8 cellular contexts compared by ENCODE assay signal in the genomic region with DNA sequence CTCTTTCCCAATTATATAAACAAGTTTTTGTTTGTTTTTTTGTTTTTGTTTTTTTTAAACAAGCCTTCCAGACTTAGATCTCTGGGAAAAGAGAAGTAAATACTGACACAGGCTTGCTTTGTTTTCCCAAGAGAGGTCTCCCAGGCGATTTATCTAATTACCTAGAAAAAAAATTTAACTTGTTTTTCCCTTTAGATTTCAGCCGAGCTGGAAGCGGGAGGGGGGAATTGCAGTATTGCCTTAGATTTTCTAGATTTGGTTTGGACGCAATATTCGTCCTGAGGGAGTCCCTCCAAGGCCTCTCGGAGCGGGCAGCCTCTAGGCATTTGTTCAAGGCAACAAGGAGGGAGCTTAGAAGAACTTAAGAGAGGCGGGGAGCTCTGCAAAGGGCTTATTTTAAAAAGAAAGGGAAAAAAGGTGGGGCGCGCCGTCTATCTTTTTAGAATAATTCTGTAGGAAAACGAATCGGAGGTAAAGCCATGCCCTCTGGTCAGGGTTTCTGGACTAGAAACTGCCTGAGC. TPM values are rescaled to one million over a fixed set of nuclear protein-coding genes. Genes with fewer than 3 reads are reported as not detected.
A peak's percentile ranks its signal among the peaks of the same experiment; 100 is the strongest.
DNase-seq lines count a peak whose midpoint lies in the region; ATAC-seq and TF ChIP-seq lines count a peak whose summit lies in the region.

No MANE protein-coding gene starts in this region.

- H3K9ac ChIP-seq in GM23248 = peak overlapping the region; percentile 96

- H3K27me3 ChIP-seq in GM23248 (replicated peaks; ENCODE audit: insufficient read depth) = no peaks in the 10 kb centered on the region
- no peaks in the 10 kb centered on the region for H3K27me3 ChIP-seq in foreskin keratinocyte

- no peaks in the 10 kb centered on the region for H3K36me3 ChIP-seq in GM23248 (ENCODE audit: low read depth)

- H3K27ac Mint-ChIP-seq in T-cell = peak overlapping the region; percentile 91 to 95

- in situ Hi-C loops in GM23248 (cut with MboI) = no loop called here

- ATAC-seq in T-cell (replicated peaks in 1 of 4) (peak; percentile 22 to 42 (median 33)), foreskin keratinocyte (peak; percentile 21), sciatic nerve (peak; percentile 61)

- TF ChIP-seq CTCF in C4-2B (conservative IDR thresholded peaks at IDR 0.05) (no peak), foreskin keratinocyte (conservative IDR thresholded peaks at IDR 0.05) (no peak), lower leg skin (IDR thresholded peaks at IDR 0.05) (no peak)

- H3K27ac ChIP-seq in C4-2B = peak overlapping the region; percentile 78
- peak overlapping the region; percentile 85 for H3K27ac ChIP-seq in GM23248
- H3K27ac ChIP-seq in foreskin keratinocyte = peak overlapping the region; percentile 72

- DNase-seq in GM23248 (no peak), T-cell (no peak), foreskin keratinocyte (no peak), sciatic nerve (ENCODE audit: low spot score) (no peak), dedifferentiated amniotic fluid mesenchymal stem cell (ENCODE audit: extremely low spot score) (no peak), lower leg skin (ENCODE audit: low spot score in 2 of 2) (no peak)
- no peak for DNase-seq in activated CD4-positive, alpha-beta T cell treated with anti-CD3 and anti-CD28 coated beads, Interleukin-2, amount 50 U/mL, for 1 hour

- H3K4me1 Mint-ChIP-seq in T-cell = peaks cover 32 to 41% (median 34%) of the 10 kb centered on the region in 3 donors

- H3K4me1 ChIP-seq in GM23248 (ENCODE audit: insufficient read depth) (peaks cover 11% of the 10 kb centered on the region), foreskin keratinocyte (peaks cover 24% of the 10 kb centered on the region)

- H3K4me2 ChIP-seq in GM23248 (ENCODE audit: unreplicated experiment) = peak overlapping the region; percentile 91

- POLR2A ChIA-PET in T-cell (lab: Charles Lee) = interaction anchor here (0.5 to 1.5 kb wide), 3 partner anchors 50 to 234 kb away, joined by 3 read pairs; a partner anchor contains a TSS

- H3K27me3 Mint-ChIP-seq in T-cell = no peaks in the 10 kb centered on the region

- H3K9me3 Mint-ChIP-seq in T-cell = no peaks in the 10 kb centered on the region

- H3F3A ChIP-seq in GM23248 (ENCODE audit: insufficient read depth) = peaks cover 8% of the 10 kb centered on the region; the same call in 1 of the 2 replicates

- intact Hi-C loops in sciatic nerve (cut with DNase I) (no loop called here), lower leg skin (cut with DNase I; ENCODE audit: low total_unique reads) (no loop called here)

- no peak for TF ChIP-seq POLR2A in lower leg skin (IDR thresholded peaks at IDR 0.05)

- H3K4me3 ChIP-seq in GM23248 (peak overlapping the region; percentile 95), lower leg skin (ENCODE audit: low read depth, poor library complexity, severe bottlenecking) (no peak overlapping the region)

- H3K79me2 ChIP-seq in GM23248 (ENCODE audit: insufficient read depth) = peaks cover 35% of the 10 kb centered on the region

- WGBS in GM23248 (ENCODE audit: low coverage in 1 of 2, low lambda C conversion rate in 2 of 2, missing lambda C conversion rate in 2 of 2), 2 experiments = 1 to 2% methylated on average over 13 of the region's 13 CpGs
- 4 to 6% methylated on average over 13 of the region's 13 CpGs for WGBS in lower leg skin, 2 donors

- H2AFZ ChIP-seq in GM23248 = peak overlapping the region; percentile 92

- H3K9me2 ChIP-seq in GM23248 (ENCODE audit: insufficient read depth) = no peaks in the 10 kb centered on the region

- H3K4me3 Mint-ChIP-seq in T-cell = peak overlapping the region; percentile 89 to 94 (median 90)

- no peaks in the 10 kb centered on the region for H4K20me1 ChIP-seq in GM23248 (ENCODE audit: insufficient read depth)

- CTCF ChIA-PET in T-cell (lab: Charles Lee) = interaction anchor here (0.5 to 1.5 kb wide), 8 partner anchors 29 to 407 kb away, joined by 3 to 10 read pairs (median 4); a partner anchor contains a TSS

- no peaks in the 10 kb centered on the region for H3K36me3 Mint-ChIP-seq in T-cell

- no peaks in the 10 kb centered on the region for H3K9me3 ChIP-seq in GM23248 (ENCODE audit: low read depth)

RNA-seq across cellular contexts. Expression of a gene that starts 0.5 kb away (rescaled TPM):
- 24.5 and 54.0 TPM in 2 replicates for total RNA-seq in GM23248 (2014; rRNA removed; shearing (Covaris generic))
- polyA plus RNA-seq in GM23248 (2016; fragmentation: Nextera tagmentation; extraction: Ambion mirVana) (11.4 and 14.3 TPM in 2 replicates), foreskin keratinocyte (22.4 and 28.0 TPM in 2 replicates)
- total RNA-seq in T-cell (100 to 1,000 TPM in 3 of 5 donors, 10 to 100 TPM in 2; 78.5 to 125 (median 105) TPM), foreskin keratinocyte (28.1 and 35.3 TPM in 2 replicates), sciatic nerve (86.8 TPM), lower leg skin (100 to 1,000 TPM in 1 of 4 donors, 10 to 100 TPM in 3; 39.3 to 103 (median 79.0) TPM)

RNA-seq across cellular contexts. Expression of a gene that starts 50.5 kb away (rescaled TPM):
- total RNA-seq in GM23248 (2014; rRNA removed; shearing (Covaris generic)) = 65.0 and 103 TPM in 2 replicates
- 96.6 and 105 TPM in 2 replicates for polyA plus RNA-seq in GM23248 (2016; fragmentation: Nextera tagmentation; extraction: Ambion mirVana)
- total RNA-seq in T-cell = 100 to 1,000 TPM; 103 to 133 (median 130) TPM
- total RNA-seq in foreskin keratinocyte = 53.4 and 53.7 TPM in 2 replicates
- 43.6 and 51.1 TPM in 2 replicates for polyA plus RNA-seq in foreskin keratinocyte
- 90.4 TPM for total RNA-seq in sciatic nerve
- total RNA-seq in lower leg skin = 10 to 100 TPM; 55.1 to 96.5 (median 75.4) TPM

RNA-seq across cellular contexts. Expression of a gene that starts 59.4 kb away (rescaled TPM):
- total RNA-seq in GM23248 (2014; rRNA removed; shearing (Covaris generic)) = 6.2 and 9.2 TPM in 2 replicates
- 1.9 and 2.0 TPM in 2 replicates for polyA plus RNA-seq in GM23248 (2016; fragmentation: Nextera tagmentation; extraction: Ambion mirVana)
- total RNA-seq in T-cell = under 1 TPM; 0.28 to 0.88 (median 0.85) TPM
- 11.5 and 12.0 TPM in 2 replicates for total RNA-seq in foreskin keratinocyte
- polyA plus RNA-seq in foreskin keratinocyte = 6.8 and 6.9 TPM in 2 replicates
- 127 TPM for total RNA-seq in sciatic nerve
- total RNA-seq in lower leg skin = 10 to 100 TPM; 11.7 to 23.2 (median 17.8) TPM
